Comparison of ENCODE assay signal across 9 cellular contexts in the genomic region with DNA sequence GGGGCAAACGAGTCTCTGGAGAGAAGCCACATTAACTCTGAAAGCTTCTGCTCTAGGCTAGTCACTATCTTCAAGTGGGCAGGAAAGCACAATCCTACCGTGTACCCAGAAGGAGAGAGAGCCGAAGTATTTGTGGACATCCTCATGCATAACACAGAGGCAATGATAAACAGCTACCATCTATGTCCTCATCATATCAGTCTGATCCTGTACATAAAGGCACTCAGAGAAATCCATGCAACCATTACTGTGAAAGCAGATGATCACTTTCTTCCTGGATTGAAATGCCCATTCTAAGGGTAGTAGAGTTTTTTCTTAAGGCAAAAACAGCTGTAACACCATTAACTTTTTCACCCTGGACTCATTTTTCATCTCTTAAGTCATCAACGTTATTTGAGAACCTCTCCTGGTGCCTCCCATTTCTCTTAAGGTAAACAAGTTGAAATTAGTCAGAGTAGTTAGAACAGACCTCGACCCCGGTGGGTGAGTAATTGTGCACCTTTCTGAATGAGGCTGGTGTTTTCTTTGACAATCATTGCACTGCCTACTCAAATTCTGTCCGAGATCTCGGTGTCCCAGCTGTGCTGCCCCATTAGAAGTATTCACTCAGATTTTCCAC.
DNase-seq lines count a peak whose midpoint lies in the region; ATAC-seq and TF ChIP-seq lines count a peak whose summit lies in the region.
"Had no signal": no experiment of that assay in that cellular context is flagged by ENCODE, and none has a peak within 500 bp of the region (broad histone marks: within the 10 kb centered on the region; RNA-seq: fewer than 3 reads in every experiment).

No MANE protein-coding gene starts in this region.

- no peaks in the 10 kb centered on the region for H3K9me3 Mint-ChIP-seq in activated CD4-positive, alpha-beta T cell treated with anti-CD3 and anti-CD28 coated beads for 36 hours (ENCODE audit: low read depth)
- H3K9me3 Mint-ChIP-seq in activated CD4-positive, alpha-beta T cell treated with anti-CD3 and anti-CD28 coated beads, Interleukin-2, amount 10 ng/mL, durations not matched to agents 7 days and 5 days: peaks cover 6% of the 10 kb centered on the region
- no peaks in the 10 kb centered on the region for H3K9me3 Mint-ChIP-seq in activated naive CD8-positive, alpha-beta T cell treated with anti-CD3 and anti-CD28 coated beads, Interleukin-2, amount 50 U/mL, for 24 hours
- peaks cover 2% of the 10 kb centered on the region for H3K9me3 Mint-ChIP-seq in glutamatergic neuron (ENCODE audit: unreplicated experiment)

- peak overlapping the region; percentile 90 for H3K27ac Mint-ChIP-seq in activated CD4-positive, alpha-beta T cell treated with anti-CD3 and anti-CD28 coated beads for 36 hours
- H3K27ac Mint-ChIP-seq in activated CD4-positive, alpha-beta T cell treated with anti-CD3 and anti-CD28 coated beads, Interleukin-2, amount 10 ng/mL, durations not matched to agents 7 days and 5 days: no peak overlapping the region
- peak overlapping the region; percentile 79 for H3K27ac Mint-ChIP-seq in activated naive CD8-positive, alpha-beta T cell treated with anti-CD3 and anti-CD28 coated beads, Interleukin-2, amount 50 U/mL, for 24 hours
- H3K27ac Mint-ChIP-seq in glutamatergic neuron (ENCODE audit: unreplicated experiment): no peak overlapping the region
- H3K27ac Mint-ChIP-seq: B cell had no signal

- H3K36me3 Mint-ChIP-seq in activated CD4-positive, alpha-beta T cell treated with anti-CD3 and anti-CD28 coated beads for 36 hours (ENCODE audit: low read depth): no peaks in the 10 kb centered on the region
- H3K36me3 Mint-ChIP-seq in activated CD4-positive, alpha-beta T cell treated with anti-CD3 and anti-CD28 coated beads, Interleukin-2, amount 10 ng/mL, durations not matched to agents 7 days and 5 days (ENCODE audit: low read depth): peaks cover 3% of the 10 kb centered on the region
- H3K36me3 Mint-ChIP-seq in activated naive CD8-positive, alpha-beta T cell treated with anti-CD3 and anti-CD28 coated beads, Interleukin-2, amount 50 U/mL, for 24 hours (ENCODE audit: low read depth): no peaks in the 10 kb centered on the region
- no peaks in the 10 kb centered on the region for H3K36me3 Mint-ChIP-seq in glutamatergic neuron (ENCODE audit: unreplicated experiment)

- ATAC-seq in activated CD4-positive, alpha-beta T cell treated with anti-CD3 and anti-CD28 coated beads for 36 hours: peak; percentile 97
- ATAC-seq in HG03432 (IDR thresholded peaks at IDR 0.05; ENCODE audit: unreplicated experiment) (peak; percentile 46), GM21723 (IDR thresholded peaks at IDR 0.05; ENCODE audit: unreplicated experiment) (no peak)
- peak; percentile 99 for ATAC-seq in activated naive CD8-positive, alpha-beta T cell treated with anti-CD3 and anti-CD28 coated beads, Interleukin-2, amount 50 U/mL, for 24 hours

- POLR2A ChIA-PET in activated CD4-positive, alpha-beta T cell treated with anti-CD3 and anti-CD28 coated beads for 36 hours (lab: Charles Lee): interaction anchor here (0.5 to 1.1 kb wide), 4 partner anchors 33 to 689 kb away, joined by 3 read pairs; no protein-coding TSS in a partner anchor
- POLR2A ChIA-PET in activated CD4-positive, alpha-beta T cell treated with anti-CD3 and anti-CD28 coated beads, Interleukin-2, amount 10 ng/mL, durations not matched to agents 7 days and 5 days (lab: Charles Lee): no interaction called here

- H3K4me3 Mint-ChIP-seq in activated CD4-positive, alpha-beta T cell treated with anti-CD3 and anti-CD28 coated beads for 36 hours: peak overlapping the region; percentile 2
- H3K4me3 Mint-ChIP-seq in activated CD4-positive, alpha-beta T cell treated with anti-CD3 and anti-CD28 coated beads, Interleukin-2, amount 10 ng/mL, durations not matched to agents 7 days and 5 days: no peak overlapping the region
- H3K4me3 Mint-ChIP-seq in activated naive CD8-positive, alpha-beta T cell treated with anti-CD3 and anti-CD28 coated beads, Interleukin-2, amount 50 U/mL, for 24 hours: no peak overlapping the region
- H3K4me3 Mint-ChIP-seq in glutamatergic neuron (ENCODE audit: unreplicated experiment): no peak overlapping the region
- H3K4me3 Mint-ChIP-seq: B cell had no signal

- H3K27me3 Mint-ChIP-seq in activated CD4-positive, alpha-beta T cell treated with anti-CD3 and anti-CD28 coated beads for 36 hours: no peaks in the 10 kb centered on the region
- H3K27me3 Mint-ChIP-seq in activated CD4-positive, alpha-beta T cell treated with anti-CD3 and anti-CD28 coated beads, Interleukin-2, amount 10 ng/mL, durations not matched to agents 7 days and 5 days: no peaks in the 10 kb centered on the region
- peaks cover 4% of the 10 kb centered on the region for H3K27me3 Mint-ChIP-seq in activated naive CD8-positive, alpha-beta T cell treated with anti-CD3 and anti-CD28 coated beads, Interleukin-2, amount 50 U/mL, for 24 hours
- no peaks in the 10 kb centered on the region for H3K27me3 Mint-ChIP-seq in glutamatergic neuron (ENCODE audit: unreplicated experiment)
- H3K27me3 Mint-ChIP-seq: B cell had no signal

- TF ChIP-seq CTCF in glutamatergic neuron (IDR thresholded peaks at IDR 0.05; ENCODE audit: partially characterized antibody, unreplicated experiment): no peak

- in situ Hi-C loops in G401 (cut with HindIII; ENCODE audit: low sequenced_read_pairs): no loop called here

- DNase-seq in activated CD4-positive, alpha-beta T cell treated with anti-CD3 and anti-CD28 coated beads for 36 hours: peak; percentile 85
- no peak for DNase-seq in activated CD4-positive, alpha-beta T cell treated with anti-CD3 and anti-CD28 coated beads, Interleukin-2, amount 10 ng/mL, durations not matched to agents 7 days and 5 days
- DNase-seq in activated naive CD8-positive, alpha-beta T cell treated with anti-CD3 and anti-CD28 coated beads, Interleukin-2, amount 50 U/mL, for 24 hours: peak; percentile 51
- DNase-seq in stimulated activated CD8-positive, alpha-beta memory T cell treated with anti-CD3 and anti-CD28 coated beads, Interleukin-15, amount 100 ng/mL, for 48 hours (ENCODE audit: low read depth in 2 of 2): peak; percentile 54 to 57
- DNase-seq in G401 (ENCODE audit: low spot score) (no peak), glutamatergic neuron (no peak)

- CTCF ChIA-PET in activated CD4-positive, alpha-beta T cell treated with anti-CD3 and anti-CD28 coated beads for 36 hours (lab: Charles Lee): interaction anchor here (0.7 to 1.6 kb wide), 6 partner anchors 12 to 329 kb away, joined by 3 to 10 read pairs (median 3); no protein-coding TSS in a partner anchor
- CTCF ChIA-PET in activated CD4-positive, alpha-beta T cell treated with anti-CD3 and anti-CD28 coated beads, Interleukin-2, amount 10 ng/mL, durations not matched to agents 7 days and 5 days (lab: Charles Lee): interaction anchor here (0.9 to 1.3 kb wide), 4 partner anchors 12 to 52 kb away, joined by 3 to 5 read pairs (median 4); no protein-coding TSS in a partner anchor

- intact Hi-C loops in activated CD4-positive, alpha-beta T cell treated with anti-CD3 and anti-CD28 coated beads for 36 hours (cut with DNase I, micrococcal nuclease): loop anchor here (1.0 to 5.0 kb wide), 14 partner anchors 14 to 538 kb away; a partner anchor contains a TSS

- H3K4me1 Mint-ChIP-seq in activated CD4-positive, alpha-beta T cell treated with anti-CD3 and anti-CD28 coated beads for 36 hours: peaks cover 45% of the 10 kb centered on the region
- peaks cover 35% of the 10 kb centered on the region for H3K4me1 Mint-ChIP-seq in activated CD4-positive, alpha-beta T cell treated with anti-CD3 and anti-CD28 coated beads, Interleukin-2, amount 10 ng/mL, durations not matched to agents 7 days and 5 days
- peaks cover 46% of the 10 kb centered on the region for H3K4me1 Mint-ChIP-seq in activated naive CD8-positive, alpha-beta T cell treated with anti-CD3 and anti-CD28 coated beads, Interleukin-2, amount 50 U/mL, for 24 hours
- H3K4me1 Mint-ChIP-seq in glutamatergic neuron (ENCODE audit: low read depth, unreplicated experiment): no peaks in the 10 kb centered on the region

Comparison
In these comparisons a context has a peak if more than half of its experiments do, and no peak if none do; other contexts are left out.
1. DNase-seq: peak in activated CD4-positive, alpha-beta T cell treated with anti-CD3 and anti-CD28 coated beads for 36 hours (single experiment), activated naive CD8-positive, alpha-beta T cell treated with anti-CD3 and anti-CD28 coated beads, Interleukin-2, amount 50 U/mL, for 24 hours (single experiment) and stimulated activated CD8-positive, alpha-beta memory T cell treated with anti-CD3 and anti-CD28 coated beads, Interleukin-15, amount 100 ng/mL, for 48 hours (2 of 2); none in activated CD4-positive, alpha-beta T cell treated with anti-CD3 and anti-CD28 coated beads, Interleukin-2, amount 10 ng/mL, durations not matched to agents 7 days and 5 days (single experiment), G401 (single experiment) and glutamatergic neuron (single experiment).
2. H3K27ac Mint-ChIP-seq: peak in activated CD4-positive, alpha-beta T cell treated with anti-CD3 and anti-CD28 coated beads for 36 hours (single experiment) and activated naive CD8-positive, alpha-beta T cell treated with anti-CD3 and anti-CD28 coated beads, Interleukin-2, amount 50 U/mL, for 24 hours (single experiment); none in activated CD4-positive, alpha-beta T cell treated with anti-CD3 and anti-CD28 coated beads, Interleukin-2, amount 10 ng/mL, durations not matched to agents 7 days and 5 days (single experiment) and glutamatergic neuron (single experiment).